In genomic region chr16:69176033-69176780, GRCh38 we compare ENCODE assay signal across 2 cellular contexts.
TF ChIP-seq lines count a peak whose summit lies in the region.

No MANE protein-coding gene starts in this region.

TF ChIP-seq in HepG2, 621 proteins besides CTCF, POLR2A, EP300 and RAD21:
- TF ChIP-seq ZNF121 (CRISPR knock-in tag; IDR thresholded peaks at IDR 0.05) (peak; percentile 67), RFX5 (IDR thresholded peaks at IDR 0.05; ENCODE audit: low read depth, low read length) (no peak)

TF ChIP-seq in K562, 482 proteins besides CTCF, POLR2A, EP300 and RAD21:
- TF ChIP-seq ZNF121 (CRISPR knock-in tag; conservative IDR thresholded peaks at IDR 0.05) = peak; percentile 78
- TF ChIP-seq ZNF133 (CRISPR knock-in tag; IDR thresholded peaks at IDR 0.05) = no peak
